In genomic region chr11:86800956-86801264, GRCh38 we compare ENCODE assay signal across 8 cellular contexts. TPM values are rescaled to one million over a fixed set of nuclear protein-coding genes. Genes with fewer than 3 reads are reported as not detected.
DNase-seq lines count a peak whose midpoint lies in the region; ATAC-seq and TF ChIP-seq lines count a peak whose summit lies in the region.

No MANE protein-coding gene starts in this region.

- H3K27me3 Mint-ChIP-seq in chondrocyte (ENCODE audit: low read depth): no peaks in the 10 kb centered on the region

- peak; percentile 4 to 9 for ATAC-seq in left cardiac atrium
- ATAC-seq in left ventricle myocardium superior: no peak
- no peak for ATAC-seq in GM21528 (IDR thresholded peaks at IDR 0.05; ENCODE audit: low FRiP score, unreplicated experiment)

- H3K27ac ChIP-seq in mucosa of rectum (ENCODE audit: low read depth in 2 of 2, low read length in 2 of 2): peak overlapping the region; percentile 26 to 52

- H3K9me3 Mint-ChIP-seq in chondrocyte (ENCODE audit: low read depth): no peaks in the 10 kb centered on the region

- peaks cover 75% of the 10 kb centered on the region for H3K4me1 Mint-ChIP-seq in chondrocyte (ENCODE audit: low read depth)

- peaks cover 6% of the 10 kb centered on the region for H3K36me3 Mint-ChIP-seq in chondrocyte (ENCODE audit: low read depth)

- DNase-seq in left cardiac atrium (no peak), left ventricle myocardium superior (no peak), chondrocyte (ENCODE audit: low spot score) (no peak), dedifferentiated amniotic fluid mesenchymal stem cell (ENCODE audit: extremely low spot score) (no peak), NCI-H146 treated with DMSO at 0.1 percent for 48 hours (lab: John Stamatoyannopoulos, UW; ENCODE audit: unreplicated experiment) (no peak), DMS153 treated with DMSO at 0.1 percent for 48 hours (lab: John Stamatoyannopoulos, UW; ENCODE audit: unreplicated experiment) (no peak)

- no peaks in the 10 kb centered on the region for H3K27me3 ChIP-seq in mucosa of rectum (ENCODE audit: control insufficient read depth in 2 of 2, insufficient read depth in 2 of 2, low read length in 2 of 2)

- H3K4me3 ChIP-seq in mucosa of rectum (ENCODE audit: low read length in 2 of 2): peak overlapping the region; percentile 80 to 83

- H3K4me1 ChIP-seq in mucosa of rectum (ENCODE audit: control insufficient read depth in 2 of 2, insufficient read depth in 2 of 2, low read length in 2 of 2): peaks cover 4 to 5% of the 10 kb centered on the region in 2 donors

- H3K9ac ChIP-seq in mucosa of rectum (ENCODE audit: low read depth in 1 of 2, low read length in 2 of 2): peak overlapping the region; percentile 52 to 86

- H3K36me3 ChIP-seq in mucosa of rectum (ENCODE audit: control insufficient read depth in 2 of 2, insufficient read depth in 2 of 2, low read length in 2 of 2): no peaks in the 10 kb centered on the region

- no peaks in the 10 kb centered on the region for H3K9me3 ChIP-seq in mucosa of rectum (ENCODE audit: control insufficient read depth in 2 of 2, low read length in 2 of 2)

- H3K4me3 Mint-ChIP-seq in chondrocyte (ENCODE audit: unreplicated experiment): peak overlapping the region; percentile 96

- no peak for TF ChIP-seq CTCF in chondrocyte (IDR thresholded peaks at IDR 0.05)

- peak overlapping the region; percentile 93 for H3K27ac Mint-ChIP-seq in chondrocyte (ENCODE audit: unreplicated experiment)

- intact Hi-C loops in left cardiac atrium (cut with DNase I) (loop anchor here in 1 of 2 donors (5.0 kb wide), 1 partner anchor 194 kb away; no protein-coding TSS in a partner anchor), left ventricle myocardium superior (cut with micrococcal nuclease) (loop anchor here (5.0 kb wide), 2 partner anchors 194 to 349 kb away; no protein-coding TSS in a partner anchor)

RNA-seq across cellular contexts. Expression of gene PRSS23, which starts 0.6 kb away (rescaled TPM):
- total RNA-seq in left cardiac atrium (10 to 100 TPM; 12.9 to 63.4 TPM), left ventricle myocardium superior (5.6 TPM), chondrocyte (464 to 742 TPM (median 737 TPM) in 3 replicates)

Comparison
In these comparisons a context has a peak if more than half of its experiments do, and no peak if none do; other contexts are left out.
1. ATAC-seq: peak in left cardiac atrium (2 of 2); none in left ventricle myocardium superior (single experiment) and GM21528 (single experiment).